In the genomic region with DNA sequence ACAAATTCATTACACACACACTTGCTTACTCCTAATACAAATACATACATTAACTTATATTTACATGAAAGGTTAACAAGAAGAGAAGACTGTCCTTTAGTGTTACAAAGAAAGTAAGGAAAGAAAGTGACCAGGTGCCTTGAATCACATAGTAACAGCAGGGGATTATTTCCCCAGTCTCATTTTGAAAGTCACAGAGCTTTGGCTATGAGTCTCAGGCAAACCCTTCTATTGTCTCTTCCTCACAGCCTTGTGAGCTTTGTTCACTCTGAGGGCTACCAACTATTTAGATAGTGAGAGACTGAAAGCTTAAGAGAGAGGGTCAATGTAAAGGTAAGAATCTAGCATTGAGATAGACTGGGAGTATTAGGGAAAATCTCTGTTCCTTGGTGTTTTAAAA, we compare ENCODE assay signal across 18 cellular contexts.
"Had no signal": no experiment of that assay in that cellular context is flagged by ENCODE, and none has a peak within 500 bp of the region (broad histone marks: within the 10 kb centered on the region; RNA-seq: fewer than 3 reads in every experiment).

No MANE protein-coding gene starts in this region.

- H3K4me1 ChIP-seq: ascending aorta, breast epithelium, stomach, testis, upper lobe of left lung had no signal

- H3K27me3 Mint-ChIP-seq: activated naive CD4-positive, alpha-beta T cell treated with anti-CD3 and anti-CD28 coated beads, Interleukin-2, amount 10 ng/mL, durations not matched to agents 7 days and 5 days had no signal

- H3K36me3 Mint-ChIP-seq: activated naive CD4-positive, alpha-beta T cell treated with anti-CD3 and anti-CD28 coated beads, Interleukin-2, amount 10 ng/mL, durations not matched to agents 7 days and 5 days had no signal

- H3K27ac Mint-ChIP-seq: activated naive CD4-positive, alpha-beta T cell treated with anti-CD3 and anti-CD28 coated beads, Interleukin-2, amount 10 ng/mL, durations not matched to agents 7 days and 5 days; activated T-helper 2 cell treated with anti-CD3 and anti-CD28 coated beads, Interferon-gamma antibody, Interleukin-2, Interleukin-4, amounts not matched to agents 10 μg/mL and 5 μg/mL and 100 μg/mL, durations not matched to agents 14 hours and 24 hours and 36 hours had no signal

- H3K4me3 Mint-ChIP-seq: activated naive CD4-positive, alpha-beta T cell treated with anti-CD3 and anti-CD28 coated beads, Interleukin-2, amount 10 ng/mL, durations not matched to agents 7 days and 5 days; neural crest cell had no signal

- H3K9me3 Mint-ChIP-seq: activated naive CD4-positive, alpha-beta T cell treated with anti-CD3 and anti-CD28 coated beads, Interleukin-2, amount 10 ng/mL, durations not matched to agents 7 days and 5 days; activated T-helper 2 cell treated with anti-CD3 and anti-CD28 coated beads, Interferon-gamma antibody, Interleukin-2, Interleukin-4, amounts not matched to agents 10 μg/mL and 5 μg/mL and 100 μg/mL, durations not matched to agents 14 hours and 24 hours and 36 hours; neural crest cell had no signal

- H3K27me3 ChIP-seq: ascending aorta, breast epithelium, ovary, stomach, testis, upper lobe of left lung had no signal

- H3K27ac ChIP-seq: ascending aorta, breast epithelium, ovary, stomach, testis, upper lobe of left lung had no signal

- H3K4me1 Mint-ChIP-seq: activated naive CD4-positive, alpha-beta T cell treated with anti-CD3 and anti-CD28 coated beads, Interleukin-2, amount 10 ng/mL, durations not matched to agents 7 days and 5 days; neural crest cell had no signal

- H3K36me3 ChIP-seq: ascending aorta, breast epithelium, ovary, stomach, upper lobe of left lung had no signal

- ATAC-seq: left colon had no signal

- H3K4me3 ChIP-seq: ascending aorta, breast epithelium, lung, ovary, stomach, testis, upper lobe of left lung had no signal

- H3K9me3 ChIP-seq: ascending aorta, breast epithelium, ovary, stomach, testis, upper lobe of left lung had no signal

- DNase-seq: activated CD4-positive, alpha-beta T cell treated with anti-CD3 and anti-CD28 coated beads, Interleukin-2, amount 50 U/mL, for 48 hours; activated naive CD4-positive, alpha-beta T cell treated with anti-CD3 and anti-CD28 coated beads, Interleukin-2, amount 10 ng/mL, durations not matched to agents 7 days and 5 days; cerebellar nuclear complex; effector CD8-positive, alpha-beta T cell; foreskin fibroblast; hippocampal formation; left colon; ovary; stimulated activated CD4-positive, alpha-beta T cell treated with anti-CD3 and anti-CD28 coated beads, Interleukin-12 subunit alpha, Interleukin-12 subunit beta, amount 100 ng/mL, for 4 hours; stimulated activated CD4-positive, alpha-beta T cell treated with anti-CD3 and anti-CD28 coated beads, Interleukin-2, amount 100 ng/mL, for 24 hours; stomach; testis; upper lobe of left lung had no signal
